Comparison of ENCODE assay signal across 1 cellular context in genomic region chr3:120093923-120094775, GRCh38.
TF ChIP-seq lines count a peak whose summit lies in the region.

GSK3B (minus strand) TSS chr3:120094447; CDS start chr3:120093434, 1,013 bp downstream.

TF ChIP-seq in HepG2, 621 proteins besides CTCF, POLR2A, EP300 and RAD21 (continued from another document and continues in another):
- TF ChIP-seq SNAPC4 (CRISPR knock-in tag; IDR thresholded peaks at IDR 0.05) (peak; percentile 78; the same call in 1 of the 2 replicates), ZBTB26 (CRISPR knock-in tag; IDR thresholded peaks at IDR 0.05; ENCODE audit: borderline replicate concordance) (peak; percentile 39; the same call in 1 of the 2 replicates), ZNF264 (CRISPR knock-in tag; IDR thresholded peaks at IDR 0.05) (no peak), DRAP1 (CRISPR knock-in tag; IDR thresholded peaks at IDR 0.05) (no peak), MIER2 (CRISPR knock-in tag; IDR thresholded peaks at IDR 0.05) (no peak), NFE2L2 (IDR thresholded peaks at IDR 0.05; ENCODE audit: low read length) (no peak), ZNF503 (CRISPR knock-in tag; IDR thresholded peaks at IDR 0.05) (no peak), ZNF414 (CRISPR knock-in tag; IDR thresholded peaks at IDR 0.05) (0 out of 2 replicates have a peak, but pooled peaks have one; percentile 69), ZNF383 (CRISPR knock-in tag; IDR thresholded peaks at IDR 0.05; ENCODE audit: borderline replicate concordance) (no peak), SMAD1 (CRISPR knock-in tag; IDR thresholded peaks at IDR 0.05; ENCODE audit: borderline replicate concordance, low read depth) (no peak; the same call in 1 of the 2 replicates), ELK4 (CRISPR knock-in tag; IDR thresholded peaks at IDR 0.05; ENCODE audit: borderline replicate concordance) (no peak), ZKSCAN5 (CRISPR knock-in tag; IDR thresholded peaks at IDR 0.05) (no peak), RBM39 (IDR thresholded peaks at IDR 0.05; ENCODE audit: low read depth, low read length, poor library complexity, severe bottlenecking) (no peak), ZNF850 (CRISPR knock-in tag; conservative IDR thresholded peaks at IDR 0.05) (no peak), IRX3 (CRISPR knock-in tag; IDR thresholded peaks at IDR 0.05; ENCODE audit: borderline replicate concordance, low read depth) (no peak), SRSF1 (optimal IDR thresholded peaks at IDR 0.05; ENCODE audit: low read depth, low read length) (peak; percentile 99), MBNL3 (CRISPR knock-in tag; conservative IDR thresholded peaks at IDR 0.05) (no peak), SMC3 (IDR thresholded peaks at IDR 0.05; ENCODE audit: low read length) (no peak), CEBPZ (IDR thresholded peaks at IDR 0.05; ENCODE audit: low read length) (no peak), ZNF18 (CRISPR knock-in tag; IDR thresholded peaks at IDR 0.05; ENCODE audit: insufficient replicate concordance) (no peak), KDM6A (CRISPR knock-in tag; IDR thresholded peaks at IDR 0.05; ENCODE audit: low read depth) (no peak), ZFYVE20 (CRISPR knock-in tag; IDR thresholded peaks at IDR 0.05; ENCODE audit: borderline replicate concordance, low read depth) (no peak), BRCA1 (CRISPR knock-in tag; IDR thresholded peaks at IDR 0.05) (no peak), ZNF282 (IDR thresholded peaks at IDR 0.05; ENCODE audit: partially characterized antibody) (no peak), ETS1 (CRISPR knock-in tag; IDR thresholded peaks at IDR 0.05) (no peak), CENPX (CRISPR knock-in tag; IDR thresholded peaks at IDR 0.05) (no peak), ZNF281 (CRISPR knock-in tag; IDR thresholded peaks at IDR 0.05; ENCODE audit: borderline replicate concordance) (peak; percentile 55), ZSCAN22 (CRISPR knock-in tag; IDR thresholded peaks at IDR 0.05) (no peak), ZSCAN30 (CRISPR knock-in tag; IDR thresholded peaks at IDR 0.05) (no peak), ZNF3 (CRISPR knock-in tag; IDR thresholded peaks at IDR 0.05) (no peak)
